ENCODE assay signal across 17 cellular contexts in the genomic region with DNA sequence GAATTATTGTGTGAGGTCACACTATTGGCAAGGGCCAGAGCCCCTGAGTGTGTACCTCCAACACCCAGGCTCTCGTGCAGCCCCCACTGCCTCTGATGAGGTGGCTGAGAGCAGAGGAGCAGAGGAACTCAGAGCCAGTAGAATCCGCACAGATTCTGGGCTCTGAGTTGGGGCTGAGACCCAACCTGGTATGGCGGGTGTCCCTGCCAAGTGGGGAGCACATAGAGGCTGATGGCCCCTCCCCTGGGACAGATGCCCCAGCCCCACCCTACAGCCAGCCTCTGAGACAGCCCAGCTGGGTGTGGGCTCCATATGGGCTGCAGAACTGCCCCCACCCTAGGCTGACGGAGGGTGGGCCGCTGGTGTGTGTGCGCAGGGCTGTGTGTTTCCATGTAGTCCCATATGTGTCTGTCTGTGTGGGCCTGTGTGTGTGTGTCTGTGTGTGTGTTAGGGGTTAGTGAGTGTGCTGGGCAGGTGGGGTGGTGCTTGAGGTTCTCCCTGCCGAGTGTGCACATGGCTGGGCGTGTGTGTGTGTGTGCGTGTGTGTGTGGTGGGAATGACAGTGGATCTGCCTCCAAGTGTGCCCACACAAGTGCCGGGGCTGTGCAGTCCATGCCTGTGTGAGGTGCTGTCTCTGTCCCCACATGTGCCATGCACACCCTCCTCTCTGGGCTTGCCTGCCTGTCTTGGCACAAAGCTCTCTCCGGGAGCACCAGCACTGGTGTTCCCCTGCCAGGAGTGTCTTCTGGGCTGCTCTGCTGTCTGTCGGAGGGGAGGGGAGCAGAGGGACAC. TPM values are rescaled to one million over a fixed set of nuclear protein-coding genes. Genes with fewer than 3 reads are reported as not detected.
"Had no signal": no experiment of that assay in that cellular context is flagged by ENCODE, and none has a peak within 500 bp of the region (broad histone marks: within the 10 kb centered on the region; RNA-seq: fewer than 3 reads in every experiment).

No MANE protein-coding gene starts in this region.

- H3K9me3 ChIP-seq: heart left ventricle, pancreas had no signal

- ATAC-seq: heart left ventricle, left lobe of liver, pancreas had no signal

- H3K36me3 Mint-ChIP-seq: activated naive CD8-positive, alpha-beta T cell treated with anti-CD3 and anti-CD28 coated beads for 36 hours; memory B cell; neural progenitor cell had no signal

- H3K27ac ChIP-seq: heart left ventricle, neural progenitor cell, pancreas had no signal

- H3K27ac Mint-ChIP-seq: activated B cell treated with CpG ODN at 0.5 μM for 24 hours; activated naive CD8-positive, alpha-beta T cell treated with anti-CD3 and anti-CD28 coated beads for 36 hours; memory B cell; neural progenitor cell; stimulated activated naive CD8-positive, alpha-beta T cell treated with anti-CD3 and anti-CD28 coated beads, Interleukin-15, Interleukin-2, amounts not matched to agents 100 ng/mL and 50 ng/mL, for 24 hours; T-helper 1 cell treated with Interleukin-12 subunit alpha and Interleukin-12 subunit beta and Interleukin-4 antibody, amounts not matched to agents 30 μg/mL and 1 μg/mL, for 36 hours had no signal

- H3K27me3 ChIP-seq: pancreas had no signal

- H3K36me3 ChIP-seq: heart left ventricle, neural progenitor cell, pancreas had no signal

- H3K4me2 ChIP-seq: neural progenitor cell had no signal

- H2AFZ ChIP-seq: neural progenitor cell had no signal

- H3K4me3 ChIP-seq: heart left ventricle, neural progenitor cell, pancreas had no signal

- DNase-seq: activated B cell treated with CpG ODN at 0.5 μM for 24 hours; activated CD4-positive, alpha-beta T cell treated with anti-CD3 and anti-CD28 coated beads, Interleukin-2, amount 50 U/mL, for 4 hours; activated gamma-delta T cell; activated naive CD8-positive, alpha-beta T cell treated with anti-CD3 and anti-CD28 coated beads for 36 hours; activated T-cell treated with anti-CD3 and anti-CD28 coated beads, Interleukin-2, amount 50 U/mL, for 1 hour; foreskin melanocyte; heart left ventricle; pancreas; stimulated activated CD4-positive, alpha-beta T cell treated with anti-CD3 and anti-CD28 coated beads, Interleukin-15, amount 100 ng/mL, for 24 hours; stimulated activated CD4-positive, alpha-beta T cell treated with anti-CD3 and anti-CD28 coated beads, Interleukin-4, amount 100 ng/mL, for 24 hours had no signal

- H3K9me3 Mint-ChIP-seq: activated B cell treated with CpG ODN at 0.5 μM for 24 hours; activated naive CD8-positive, alpha-beta T cell treated with anti-CD3 and anti-CD28 coated beads for 36 hours; memory B cell; stimulated activated naive CD8-positive, alpha-beta T cell treated with anti-CD3 and anti-CD28 coated beads, Interleukin-15, Interleukin-2, amounts not matched to agents 100 ng/mL and 50 ng/mL, for 24 hours; T-helper 1 cell treated with Interleukin-12 subunit alpha and Interleukin-12 subunit beta and Interleukin-4 antibody, amounts not matched to agents 30 μg/mL and 1 μg/mL, for 36 hours had no signal

- H3K4me3 Mint-ChIP-seq: activated B cell treated with CpG ODN at 0.5 μM for 24 hours; activated naive CD8-positive, alpha-beta T cell treated with anti-CD3 and anti-CD28 coated beads for 36 hours; memory B cell; neural progenitor cell; stimulated activated naive CD8-positive, alpha-beta T cell treated with anti-CD3 and anti-CD28 coated beads, Interleukin-15, Interleukin-2, amounts not matched to agents 100 ng/mL and 50 ng/mL, for 24 hours; T-helper 1 cell treated with Interleukin-12 subunit alpha and Interleukin-12 subunit beta and Interleukin-4 antibody, amounts not matched to agents 30 μg/mL and 1 μg/mL, for 36 hours had no signal

- H3K9ac ChIP-seq: neural progenitor cell had no signal

- FAIRE-seq: bronchial epithelial cell, islet of Langerhans, pancreas had no signal

RNA-seq across cellular contexts. Expression of a gene that starts 24.4 kb away (rescaled TPM):
- total RNA-seq: bronchial epithelial cell had no signal
